ENCODE assay signal across 27 cellular contexts in the genomic region with DNA sequence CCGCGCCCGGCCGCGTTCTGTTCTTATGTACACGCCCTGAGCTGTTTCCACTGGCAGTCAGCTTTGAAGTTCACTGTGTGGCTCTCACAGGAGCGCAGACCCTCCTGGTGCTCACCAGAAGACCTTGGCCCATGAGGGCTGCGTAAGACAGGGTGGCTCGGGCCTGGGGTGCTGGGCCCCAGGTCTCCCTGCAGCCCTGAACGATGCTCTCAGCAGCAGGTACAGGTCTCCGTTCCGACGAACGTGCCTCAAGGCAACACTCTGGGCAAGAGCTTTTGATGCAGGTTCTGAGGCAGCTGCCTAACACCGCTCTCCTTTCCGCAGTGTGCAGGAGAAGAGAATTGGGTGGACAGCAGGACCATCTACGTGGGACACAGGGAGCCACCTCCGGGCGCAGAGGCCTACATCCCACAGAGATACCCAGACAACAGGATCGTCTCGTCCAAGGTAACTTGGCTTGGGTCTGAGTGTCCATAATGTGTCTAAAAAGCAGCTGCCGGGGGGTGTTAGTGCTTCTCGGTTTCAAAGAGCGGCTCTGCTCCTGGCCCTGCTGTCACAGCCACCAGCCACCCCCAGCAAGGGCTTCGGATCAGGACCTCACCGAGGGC.
"Had no signal": no experiment of that assay in that cellular context is flagged by ENCODE, and none has a peak within 500 bp of the region (broad histone marks: within the 10 kb centered on the region; RNA-seq: fewer than 3 reads in every experiment).

No MANE protein-coding gene starts in this region.

- DNase-seq: activated CD4-positive, alpha-beta T cell treated with anti-CD3 and anti-CD28 coated beads for 1 hour; activated CD4-positive, alpha-beta T cell treated with anti-CD3 and anti-CD28 coated beads, Interleukin-2, amount 50 U/mL, for 1 hour; activated CD8-positive, alpha-beta memory T cell treated with anti-CD3 and anti-CD28 coated beads, Interleukin-2, amount 50 U/mL, for 4 hours; activated CD8-positive, alpha-beta T cell treated with anti-CD3 and anti-CD28 coated beads, Interleukin-2, amount 10 ng/mL, durations not matched to agents 7 days and 5 days; activated naive CD4-positive, alpha-beta T cell treated with anti-CD3 and anti-CD28 coated beads, Interleukin-2, amount 10 ng/mL, durations not matched to agents 7 days and 5 days; activated T-cell treated with anti-CD3 and anti-CD28 coated beads, Interleukin-2, amount 50 U/mL, for 4 hours; amygdala; cerebellar nuclear complex; cortex of kidney; hypothalamus; mammary epithelial cell; midbrain; natural killer cell; right lobe of liver; stimulated activated CD4-positive, alpha-beta T cell treated with anti-CD3 and anti-CD28 coated beads, Interleukin-1b, Interleukin-23, amount 100 ng/mL, for 48 hours; stimulated activated naive CD8-positive, alpha-beta T cell treated with anti-CD3 and anti-CD28 coated beads, Interleukin-15, amount 100 ng/mL, for 72 hours; T-cell; transverse colon had no signal

- H3K27ac ChIP-seq: epithelial cell of prostate, neutrophil, parathyroid adenoma, right lobe of liver, skin epidermis, transverse colon, VCaP had no signal

- ATAC-seq: activated CD8-positive, alpha-beta T cell treated with anti-CD3 and anti-CD28 coated beads, Interleukin-2, amount 10 ng/mL, durations not matched to agents 7 days and 5 days; activated T-cell treated with anti-CD3 and anti-CD28 coated beads, Interleukin-2, amount 50 U/mL, for 4 hours; gastroesophageal sphincter; natural killer cell; SK-N-SH treated with all-trans-retinoic acid at 6 μM for 48 hours; stimulated activated naive CD8-positive, alpha-beta T cell treated with anti-CD3 and anti-CD28 coated beads, Interleukin-15, amount 100 ng/mL, for 72 hours; T-cell had no signal

- H3K9ac ChIP-seq: parathyroid adenoma had no signal

- H3K27me3 Mint-ChIP-seq: activated naive CD4-positive, alpha-beta T cell treated with anti-CD3 and anti-CD28 coated beads, Interleukin-2, amount 10 ng/mL, durations not matched to agents 7 days and 5 days; stimulated activated naive CD8-positive, alpha-beta T cell treated with anti-CD3 and anti-CD28 coated beads, Interleukin-15, amount 100 ng/mL, for 72 hours; T-cell had no signal

- H3K36me3 Mint-ChIP-seq: natural killer cell had no signal

- H3K9me3 Mint-ChIP-seq: activated naive CD4-positive, alpha-beta T cell treated with anti-CD3 and anti-CD28 coated beads, Interleukin-2, amount 10 ng/mL, durations not matched to agents 7 days and 5 days; activated T-cell treated with anti-CD3 and anti-CD28 coated beads, Interleukin-2, amount 50 U/mL, for 4 hours; natural killer cell; T-cell; T-helper 2 cell treated with Interferon-gamma antibody and Interleukin-4, amounts not matched to agents 5 μg/mL and 100 μg/mL, for 36 hours had no signal

- H2AFZ ChIP-seq: parathyroid adenoma had no signal

- H3K4me3 Mint-ChIP-seq: activated CD8-positive, alpha-beta T cell treated with anti-CD3 and anti-CD28 coated beads, Interleukin-2, amount 10 ng/mL, durations not matched to agents 7 days and 5 days; activated naive CD4-positive, alpha-beta T cell treated with anti-CD3 and anti-CD28 coated beads, Interleukin-2, amount 10 ng/mL, durations not matched to agents 7 days and 5 days; activated T-cell treated with anti-CD3 and anti-CD28 coated beads, Interleukin-2, amount 50 U/mL, for 4 hours; endodermal cell; natural killer cell; stimulated activated naive CD8-positive, alpha-beta T cell treated with anti-CD3 and anti-CD28 coated beads, Interleukin-15, amount 100 ng/mL, for 72 hours; T-cell; T-helper 2 cell treated with Interferon-gamma antibody and Interleukin-4, amounts not matched to agents 5 μg/mL and 100 μg/mL, for 36 hours had no signal

- H3K27me3 ChIP-seq: gastroesophageal sphincter, neutrophil, right lobe of liver, transverse colon had no signal

- H3K4me3 ChIP-seq: gastroesophageal sphincter, right lobe of liver, skin epidermis, transverse colon had no signal

- H3K9me3 ChIP-seq: gastroesophageal sphincter, neutrophil, right lobe of liver, transverse colon had no signal

- H3K4me1 ChIP-seq: parathyroid adenoma, right lobe of liver had no signal

- H3K36me3 ChIP-seq: right lobe of liver, transverse colon had no signal

- H3K27ac Mint-ChIP-seq: activated CD8-positive, alpha-beta T cell treated with anti-CD3 and anti-CD28 coated beads, Interleukin-2, amount 10 ng/mL, durations not matched to agents 7 days and 5 days; activated naive CD4-positive, alpha-beta T cell treated with anti-CD3 and anti-CD28 coated beads, Interleukin-2, amount 10 ng/mL, durations not matched to agents 7 days and 5 days; endodermal cell; natural killer cell; stimulated activated naive CD8-positive, alpha-beta T cell treated with anti-CD3 and anti-CD28 coated beads, Interleukin-15, amount 100 ng/mL, for 72 hours; T-helper 2 cell treated with Interferon-gamma antibody and Interleukin-4, amounts not matched to agents 5 μg/mL and 100 μg/mL, for 36 hours had no signal
